Comparison of ENCODE assay signal across 9 cellular contexts in the genomic region with DNA sequence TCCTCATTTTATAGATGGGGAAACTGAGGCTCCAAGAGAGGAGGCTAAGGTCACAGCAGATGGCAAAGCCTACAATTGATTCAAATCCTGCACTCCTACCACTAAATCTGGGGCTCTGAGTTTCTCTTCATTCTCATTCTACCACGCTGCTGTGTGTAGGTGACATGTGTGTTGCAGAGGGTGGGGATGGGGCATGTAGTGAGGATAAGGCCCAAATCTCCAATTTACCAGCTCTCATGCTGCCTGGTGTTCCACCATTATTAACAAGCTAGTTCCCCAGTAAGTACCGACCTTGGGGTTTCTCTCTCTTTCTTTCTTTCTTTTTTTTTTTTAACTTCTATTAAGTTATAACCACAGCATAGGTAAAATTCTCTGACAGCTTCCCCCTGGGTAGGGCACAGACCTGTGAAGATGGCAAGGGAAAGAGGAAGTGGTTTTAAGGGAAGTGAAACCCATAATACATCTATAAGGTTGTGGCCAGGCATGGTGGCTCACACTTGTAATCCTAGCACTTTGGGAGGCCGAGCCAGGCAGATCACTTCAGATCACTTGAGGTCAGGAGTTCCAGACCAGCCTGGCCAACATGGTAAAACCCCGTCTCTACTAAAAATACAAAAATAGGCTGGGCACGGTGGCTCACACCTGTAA. TPM values are rescaled to one million over a fixed set of nuclear protein-coding genes. Genes with fewer than 3 reads are reported as not detected.
A peak's percentile ranks its signal among the peaks of the same experiment; 100 is the strongest.
DNase-seq lines count a peak whose midpoint lies in the region; ATAC-seq and TF ChIP-seq lines count a peak whose summit lies in the region.
"Had no signal": no experiment of that assay in that cellular context is flagged by ENCODE, and none has a peak within 500 bp of the region (broad histone marks: within the 10 kb centered on the region; RNA-seq: fewer than 3 reads in every experiment).

No MANE protein-coding gene starts in this region.

- no peak for TF ChIP-seq CTCF in osteoblast (IDR thresholded peaks at IDR 0.05; ENCODE audit: extremely low read depth, low read depth, low read length)
- TF ChIP-seq CTCF in endothelial cell (IDR thresholded peaks at IDR 0.05; ENCODE audit: unreplicated experiment) = no peak

- no peak overlapping the region for H3K4me3 ChIP-seq in osteoblast (ENCODE audit: insufficient read depth, low read length)
- H3K4me3 ChIP-seq: lower lobe of right lung had no signal

- peaks cover 15% of the 10 kb centered on the region for H3K36me3 ChIP-seq in osteoblast (ENCODE audit: insufficient read depth, low read length)

- no peak overlapping the region for H3K27ac ChIP-seq in osteoblast (ENCODE audit: low read depth, low read length)
- H3K27ac ChIP-seq: lower lobe of right lung had no signal

- peaks cover 6% of the 10 kb centered on the region for H3K36me3 Mint-ChIP-seq in T-helper 1 cell treated with Interleukin-12 subunit alpha and Interleukin-12 subunit beta and Interleukin-4 antibody, amounts not matched to agents 30 μg/mL and 1 μg/mL, for 36 hours (ENCODE audit: low read depth)
- H3K36me3 Mint-ChIP-seq in endothelial cell (ENCODE audit: low read depth, unreplicated experiment) = no peaks in the 10 kb centered on the region

- H3K4me3 Mint-ChIP-seq in T-helper 1 cell treated with Interleukin-12 subunit alpha and Interleukin-12 subunit beta and Interleukin-4 antibody, amounts not matched to agents 30 μg/mL and 1 μg/mL, for 36 hours = no peak overlapping the region
- H3K4me3 Mint-ChIP-seq in endothelial cell (ENCODE audit: unreplicated experiment) = no peak overlapping the region

- H3K79me2 ChIP-seq in osteoblast (ENCODE audit: insufficient read depth, low read length) = no peaks in the 10 kb centered on the region

- H3K27ac Mint-ChIP-seq in T-helper 1 cell treated with Interleukin-12 subunit alpha and Interleukin-12 subunit beta and Interleukin-4 antibody, amounts not matched to agents 30 μg/mL and 1 μg/mL, for 36 hours = peak overlapping the region; percentile 81
- no peak overlapping the region for H3K27ac Mint-ChIP-seq in endothelial cell (ENCODE audit: unreplicated experiment)

- H4K20me1 ChIP-seq in osteoblast (ENCODE audit: insufficient read depth, low read length) = peaks cover 9% of the 10 kb centered on the region

- H3K27me3 Mint-ChIP-seq in T-helper 1 cell treated with Interleukin-12 subunit alpha and Interleukin-12 subunit beta and Interleukin-4 antibody, amounts not matched to agents 30 μg/mL and 1 μg/mL, for 36 hours (ENCODE audit: low read depth) = peaks cover 5% of the 10 kb centered on the region
- H3K27me3 Mint-ChIP-seq in endothelial cell (ENCODE audit: unreplicated experiment) = peaks cover 2% of the 10 kb centered on the region

- H3K4me2 ChIP-seq in osteoblast (ENCODE audit: insufficient read depth, low read length) = no peak overlapping the region

- no peaks in the 10 kb centered on the region for H3K9me3 ChIP-seq in osteoblast (ENCODE audit: low read depth, low read length)
- H3K9me3 ChIP-seq: lower lobe of right lung had no signal

- peak; percentile 32 for DNase-seq in osteoblast (ENCODE audit: insufficient read length, low spot score, missing footprints)
- no peak for DNase-seq in endothelial cell (ENCODE audit: low spot score)
- DNase-seq: lower lobe of right lung had no signal

- peaks cover 36% of the 10 kb centered on the region for H3K4me1 Mint-ChIP-seq in T-helper 1 cell treated with Interleukin-12 subunit alpha and Interleukin-12 subunit beta and Interleukin-4 antibody, amounts not matched to agents 30 μg/mL and 1 μg/mL, for 36 hours (ENCODE audit: low read depth)
- no peaks in the 10 kb centered on the region for H3K4me1 Mint-ChIP-seq in endothelial cell (ENCODE audit: unreplicated experiment)

- no peaks in the 10 kb centered on the region for H3K9me3 Mint-ChIP-seq in T-helper 1 cell treated with Interleukin-12 subunit alpha and Interleukin-12 subunit beta and Interleukin-4 antibody, amounts not matched to agents 30 μg/mL and 1 μg/mL, for 36 hours
- H3K9me3 Mint-ChIP-seq in endothelial cell (ENCODE audit: unreplicated experiment) = no peaks in the 10 kb centered on the region

- ATAC-seq in GM18868 (IDR thresholded peaks at IDR 0.05; ENCODE audit: unreplicated experiment) = peak; percentile 82
- ATAC-seq in HG03175 (IDR thresholded peaks at IDR 0.05; ENCODE audit: unreplicated experiment) = peak; percentile 82
- no peak for ATAC-seq in HG02571 (IDR thresholded peaks at IDR 0.05; ENCODE audit: unreplicated experiment)
- ATAC-seq in HG02885 (IDR thresholded peaks at IDR 0.05; ENCODE audit: poor library complexity, unreplicated experiment) = no peak

- H3K4me1 ChIP-seq in osteoblast (ENCODE audit: insufficient read depth, low read length) = no peaks in the 10 kb centered on the region
- H3K4me1 ChIP-seq: lower lobe of right lung had no signal

- H2AFZ ChIP-seq in osteoblast (ENCODE audit: low read length) = no peak overlapping the region

- peaks cover 9% of the 10 kb centered on the region for H3K27me3 ChIP-seq in osteoblast (ENCODE audit: insufficient read depth, low read length)

RNA-seq across cellular contexts. Expression of gene MATN4, which starts 13.0 kb away (rescaled TPM):
- under 0.01 TPM in 1 of 2 replicates, not detected in the other for total RNA-seq in osteoblast
- not detected for total RNA-seq in endothelial cell (ENCODE audit: unreplicated experiment)
- total RNA-seq: lower lobe of right lung had no signal

RNA-seq across cellular contexts. Expression of gene RBPJL, which starts 14.4 kb away (rescaled TPM):
- total RNA-seq in osteoblast = not detected in 2 replicates
- total RNA-seq in endothelial cell (ENCODE audit: unreplicated experiment) = not detected
- total RNA-seq: lower lobe of right lung, SK-MEL-5 had no signal

RNA-seq across cellular contexts. Expression of gene SDC4, which starts 27.2 kb away (rescaled TPM):
- total RNA-seq in osteoblast (182 and 267 TPM in 2 replicates), endothelial cell (ENCODE audit: unreplicated experiment) (7.4 TPM)

RNA-seq across cellular contexts. Expression of gene SYS1, which starts 41.9 kb away (rescaled TPM):
- total RNA-seq in osteoblast = 26.5 and 31.8 TPM in 2 replicates
- total RNA-seq in endothelial cell (ENCODE audit: unreplicated experiment) = 20.0 TPM

RNA-seq across cellular contexts. Expression of gene TP53TG5, which starts 57.1 kb away (rescaled TPM):
- total RNA-seq in osteoblast (not detected in 2 replicates), endothelial cell (ENCODE audit: unreplicated experiment) (not detected)
- total RNA-seq: lower lobe of right lung, SK-MEL-5 had no signal

Comparison
In these comparisons a context has a peak if more than half of its experiments do, and no peak if none do; other contexts are left out.
1. ATAC-seq: peak in GM18868 (single experiment) and HG03175 (single experiment); none in HG02571 (single experiment) and HG02885 (single experiment).
2. RNA of gene SDC4, which starts 27.2 kb away (total RNA-seq): 182 to 267 TPM in osteoblast; 7.4 TPM in endothelial cell (single experiment); every median in the first group is over 10 times any median in the second.